In genomic region chr7:134327896-134328295, GRCh38 we compare ENCODE assay signal across 8 cellular contexts. TPM values are rescaled to one million over a fixed set of nuclear protein-coding genes. Genes with fewer than 3 reads are reported as not detected.
DNase-seq lines count a peak whose midpoint lies in the region; ATAC-seq and FAIRE-seq lines count a peak whose summit lies in the region.

No MANE protein-coding gene starts in this region.

- intact Hi-C loops in CD4-positive, alpha-beta memory T cell (cut with micrococcal nuclease) = loop anchor here (1.0 kb wide), 1 partner anchor 187 kb away; no protein-coding TSS in a partner anchor

- H3K36me3 Mint-ChIP-seq in CD4-positive, alpha-beta memory T cell = no peaks in the 10 kb centered on the region

- peak; percentile 65 for FAIRE-seq in GM19239 (lab: Jason Lieb, UNC)

- peaks cover 0 to 3% (median 0%) of the 10 kb centered on the region in 8 donors for H3K9me3 Mint-ChIP-seq in CD4-positive, alpha-beta memory T cell

- CTCF ChIA-PET in CD4-positive, alpha-beta memory T cell (lab: Charles Lee; ENCODE audit: partially characterized antibody) = interaction anchor here (1.6 kb wide), 1 partner anchor 1747 kb away, joined by 3 read pairs; no protein-coding TSS in a partner anchor

- H3K4me3 Mint-ChIP-seq in CD4-positive, alpha-beta memory T cell = no peak overlapping the region

- H3K27ac Mint-ChIP-seq in CD4-positive, alpha-beta memory T cell = no peak overlapping the region

- peaks cover 20 to 21% of the 10 kb centered on the region in 2 donors for H3K27me3 Mint-ChIP-seq in CD4-positive, alpha-beta memory T cell

- POLR2A ChIA-PET in CD4-positive, alpha-beta memory T cell (lab: Charles Lee; ENCODE audit: partially characterized antibody) = no interaction called here

- no peak overlapping the region for H3K4me3 ChIP-seq in CD4-positive, alpha-beta memory T cell (ENCODE audit: low read length in 2 of 2)

- peaks cover 0 to 4% (median under 1%) of the 10 kb centered on the region in 4 donors for H3K4me1 Mint-ChIP-seq in CD4-positive, alpha-beta memory T cell

- peaks cover 11% of the 10 kb centered on the region for H3K27me3 ChIP-seq in CD4-positive, alpha-beta memory T cell (ENCODE audit: insufficient read depth, low read length)

- ATAC-seq in HG03565 (IDR thresholded peaks at IDR 0.05; ENCODE audit: unreplicated experiment) (peak; percentile 57), HG03520 (IDR thresholded peaks at IDR 0.05; ENCODE audit: unreplicated experiment) (no peak)

- no peaks in the 10 kb centered on the region for H3K4me1 ChIP-seq in CD4-positive, alpha-beta memory T cell (ENCODE audit: insufficient read depth, low read length)

- H3K27ac ChIP-seq in CD4-positive, alpha-beta memory T cell (ENCODE audit: low read depth, low read length) = no peak overlapping the region

- peak; percentile 26 to 61 (median 37) for DNase-seq in CD4-positive, alpha-beta memory T cell
- peak; percentile 31 for DNase-seq in GM19239 (ENCODE audit: insufficient read length, low spot score)
- peak; percentile 58 for DNase-seq in RKO (ENCODE audit: low spot score)
- DNase-seq in activated effector memory CD4-positive, alpha-beta T cell treated with anti-CD3 and anti-CD28 coated beads, Interleukin-2, amount 50 U/mL, for 16 hours = peak; percentile 74
- DNase-seq in iPS-NIHi11 (ENCODE audit: low spot score) = peak; percentile 65
- DNase-seq in stimulated activated CD4-positive, alpha-beta T cell treated with anti-CD3 and anti-CD28 coated beads, TNF-alpha, amount 100 ng/mL, for 4 hours (ENCODE audit: low read depth in 3 of 3) = peak; percentile 3 to 19 (median 17)

- no peaks in the 10 kb centered on the region for H3K36me3 ChIP-seq in CD4-positive, alpha-beta memory T cell (ENCODE audit: insufficient read depth, low read length)

- H3K9me3 ChIP-seq in CD4-positive, alpha-beta memory T cell (ENCODE audit: control insufficient read depth in 1 of 2, low read length in 2 of 2) = no peaks in the 10 kb centered on the region

RNA-seq across cellular contexts. Expression of gene SLC35B4, which starts 11.2 kb away (rescaled TPM):
- 10 to 100 TPM; 10.5 to 10.7 TPM for total RNA-seq in CD4-positive, alpha-beta memory T cell
- 10 to 100 TPM; 17.3 to 18.0 TPM for polyA plus RNA-seq in CD4-positive, alpha-beta memory T cell

Comparison
In these comparisons a context has a peak if more than half of its experiments do, and no peak if none do; other contexts are left out.
1. DNase-seq: peak in every context shown above with its lines; median percentile 74 in activated effector memory CD4-positive, alpha-beta T cell treated with anti-CD3 and anti-CD28 coated beads, Interleukin-2, amount 50 U/mL, for 16 hours; 65 in iPS-NIHi11; 58 in RKO; 37 in CD4-positive, alpha-beta memory T cell; 31 in GM19239; 17 in stimulated activated CD4-positive, alpha-beta T cell treated with anti-CD3 and anti-CD28 coated beads, TNF-alpha, amount 100 ng/mL, for 4 hours.